ENCODE assay signal across 10 cellular contexts in the genomic region with DNA sequence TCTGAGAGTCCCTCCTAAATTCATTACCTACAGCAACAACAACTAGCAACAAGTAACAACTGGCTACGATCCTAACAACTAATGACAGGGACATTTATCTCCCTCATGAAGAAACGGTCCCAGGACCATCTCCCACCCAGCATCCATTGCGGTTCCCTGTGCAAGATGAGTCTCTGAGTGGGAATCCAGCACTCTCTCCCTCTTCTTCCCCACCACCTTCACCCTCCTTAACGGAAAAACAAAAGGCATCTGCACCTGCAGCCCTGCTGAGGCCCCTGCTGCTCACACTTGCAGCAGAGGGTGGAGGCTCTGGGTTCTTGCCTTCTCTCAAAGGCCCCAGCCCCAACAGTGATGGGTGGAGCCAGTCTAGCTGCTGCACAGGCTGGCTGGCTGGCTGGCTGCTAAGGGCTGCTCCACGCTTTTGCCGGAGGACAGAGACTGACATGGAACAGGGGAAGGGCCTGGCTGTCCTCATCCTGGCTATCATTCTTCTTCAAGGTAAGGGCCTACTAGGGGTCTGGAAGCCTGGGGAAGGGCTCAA. TPM values are rescaled to one million over a fixed set of nuclear protein-coding genes. Genes with fewer than 3 reads are reported as not detected.
DNase-seq lines count a peak whose midpoint lies in the region.
"Had no signal": no experiment of that assay in that cellular context is flagged by ENCODE, and none has a peak within 500 bp of the region (broad histone marks: within the 10 kb centered on the region; RNA-seq: fewer than 3 reads in every experiment).

A gene (plus strand): TSS at position 364 of the 541 bp plus-strand sequence. CDS start 80 bp downstream, at position 444.

- peaks cover 10% of the 10 kb centered on the region for H3K4me1 ChIP-seq in mononuclear cell (ENCODE audit: insufficient read depth, low read length)

- H3K27me3 ChIP-seq in mononuclear cell (ENCODE audit: insufficient read depth, low read length): no peaks in the 10 kb centered on the region

- no peaks in the 10 kb centered on the region for H3K9me3 ChIP-seq in mononuclear cell (ENCODE audit: low read depth, low read length)
- H3K9me3 ChIP-seq: MG63 had no signal

- H3K27ac Mint-ChIP-seq in T-helper 2 cell treated with Interferon-gamma antibody and Interleukin-4, amounts not matched to agents 5 μg/mL and 100 μg/mL, for 36 hours: peak within 1 kb of the TSS; percentile 92

- no peaks in the 10 kb centered on the region for H3K27me3 Mint-ChIP-seq in T-helper 2 cell treated with Interferon-gamma antibody and Interleukin-4, amounts not matched to agents 5 μg/mL and 100 μg/mL, for 36 hours (ENCODE audit: low read depth)

- no peaks in the 10 kb centered on the region for H3K9me3 Mint-ChIP-seq in T-helper 2 cell treated with Interferon-gamma antibody and Interleukin-4, amounts not matched to agents 5 μg/mL and 100 μg/mL, for 36 hours

- H3K36me3 Mint-ChIP-seq in T-helper 2 cell treated with Interferon-gamma antibody and Interleukin-4, amounts not matched to agents 5 μg/mL and 100 μg/mL, for 36 hours (ENCODE audit: low read depth): peaks cover 68% of the 10 kb centered on the region

- H3K4me1 Mint-ChIP-seq in T-helper 2 cell treated with Interferon-gamma antibody and Interleukin-4, amounts not matched to agents 5 μg/mL and 100 μg/mL, for 36 hours (ENCODE audit: low read depth): peaks cover 64% of the 10 kb centered on the region

- H3K4me3 Mint-ChIP-seq in T-helper 2 cell treated with Interferon-gamma antibody and Interleukin-4, amounts not matched to agents 5 μg/mL and 100 μg/mL, for 36 hours: peak within 1 kb of the TSS; percentile 93

- peak within 1 kb of the TSS; percentile 50 for H3K4me3 ChIP-seq in mononuclear cell (ENCODE audit: low read length)
- H3K4me3 ChIP-seq: MG63 had no signal

- DNase-seq in T-helper 2 cell treated with Interferon-gamma antibody and Interleukin-4, amounts not matched to agents 5 μg/mL and 100 μg/mL, for 36 hours (ENCODE audit: low spot score): peak; percentile 61
- DNase-seq in activated T-helper 1 cell treated with Interleukin-2 at 50 U/mL for 16 hours (ENCODE audit: low read depth) (peak; percentile 67), NCI-H526 treated with DMSO at 0.1 percent for 48 hours (lab: John Stamatoyannopoulos, UW) (no peak), NK-92 (lab: John Stamatoyannopoulos, UW; ENCODE audit: unreplicated experiment) (no peak), DMS53 treated with DMSO at 0.1 percent for 48 hours (lab: John Stamatoyannopoulos, UW; ENCODE audit: unreplicated experiment) (no peak), ecto neural progenitor cell (ENCODE audit: low spot score) (no peak)
- DNase-seq in stimulated activated CD8-positive, alpha-beta memory T cell treated with anti-CD3 and anti-CD28 coated beads, Interleukin-4, amount 100 ng/mL, for 48 hours: peak; percentile 79
- DNase-seq: Calu3, MG63 had no signal

RNA-seq across cellular contexts. Expression of the gene that starts here (rescaled TPM):
- total RNA-seq in mononuclear cell: 49.7 TPM
- total RNA-seq: Calu3 had no signal

Comparison
In these comparisons a context has a peak if more than half of its experiments do, and no peak if none do; other contexts are left out.
1. DNase-seq: peak in T-helper 2 cell treated with Interferon-gamma antibody and Interleukin-4, amounts not matched to agents 5 μg/mL and 100 μg/mL, for 36 hours (single experiment), activated T-helper 1 cell treated with Interleukin-2 at 50 U/mL for 16 hours (single experiment) and stimulated activated CD8-positive, alpha-beta memory T cell treated with anti-CD3 and anti-CD28 coated beads, Interleukin-4, amount 100 ng/mL, for 48 hours (single experiment); none in NCI-H526 treated with DMSO at 0.1 percent for 48 hours (single experiment), NK-92 (single experiment), DMS53 treated with DMSO at 0.1 percent for 48 hours (single experiment) and ecto neural progenitor cell (single experiment).